Comparison of ENCODE assay signal across 15 cellular contexts in the genomic region with DNA sequence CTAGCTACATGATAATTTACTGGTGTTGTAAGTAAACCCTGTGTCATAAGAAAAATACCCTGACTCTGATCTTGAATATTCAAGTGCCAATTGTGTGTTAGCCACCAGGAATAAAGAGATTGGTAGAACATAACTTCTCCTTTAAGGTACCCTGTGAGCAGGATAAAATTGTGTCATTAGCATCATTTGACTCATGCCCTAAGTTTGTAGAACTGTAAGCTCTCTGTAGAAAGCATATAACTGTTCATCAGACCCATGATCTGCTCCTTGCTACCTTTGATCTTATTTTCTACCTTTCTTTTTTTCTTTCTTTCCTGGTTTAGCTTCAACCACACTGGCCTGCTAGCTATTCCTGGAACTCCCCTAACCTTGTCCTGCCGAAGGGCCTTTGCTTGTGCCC. TPM values are rescaled to one million over a fixed set of nuclear protein-coding genes. Genes with fewer than 3 reads are reported as not detected.
DNase-seq lines count a peak whose midpoint lies in the region; ATAC-seq, FAIRE-seq and TF ChIP-seq lines count a peak whose summit lies in the region.
"Had no signal": no experiment of that assay in that cellular context is flagged by ENCODE, and none has a peak within 500 bp of the region (broad histone marks: within the 10 kb centered on the region; RNA-seq: fewer than 3 reads in every experiment).

No MANE protein-coding gene starts in this region.

- in situ Hi-C loops in GM23248 (cut with MboI), result no loop called here

- H2AFZ ChIP-seq in GM23248 (no peak overlapping the region), astrocyte (ENCODE audit: low read depth, low read length) (no peak overlapping the region)
- H2AFZ ChIP-seq: PC-9 had no signal

- H3F3A ChIP-seq in GM23248 (ENCODE audit: insufficient read depth), result peaks cover 55% of the 10 kb centered on the region

- H3K27ac Mint-ChIP-seq in CD4-positive, alpha-beta memory T cell, result peak overlapping the region in 6 of 7 donors; percentile 36 to 89 (median 70)
- H3K27ac Mint-ChIP-seq in astrocyte (ENCODE audit: unreplicated experiment) (peak overlapping the region; percentile 1), nephron (peak overlapping the region; percentile 59 to 85 (median 70))

- no peaks in the 10 kb centered on the region for H3K9me3 Mint-ChIP-seq in CD4-positive, alpha-beta memory T cell
- H3K9me3 Mint-ChIP-seq in astrocyte (ENCODE audit: unreplicated experiment), result no peaks in the 10 kb centered on the region
- H3K9me3 Mint-ChIP-seq in nephron, result no peaks in the 10 kb centered on the region

- H3K4me2 ChIP-seq in GM23248 (ENCODE audit: unreplicated experiment) (peak overlapping the region; percentile 12), astrocyte (ENCODE audit: low read length) (no peak overlapping the region)
- H3K4me2 ChIP-seq: PC-9 had no signal

- no peaks in the 10 kb centered on the region for H3K9me3 ChIP-seq in CD4-positive, alpha-beta memory T cell (ENCODE audit: control insufficient read depth in 1 of 2, low read length in 2 of 2)
- no peaks in the 10 kb centered on the region for H3K9me3 ChIP-seq in GM23248 (ENCODE audit: low read depth)
- H3K9me3 ChIP-seq in astrocyte (ENCODE audit: insufficient read depth, low read depth, low read length), result no peaks in the 10 kb centered on the region
- H3K9me3 ChIP-seq: right atrium auricular region had no signal

- H3K36me3 ChIP-seq in CD4-positive, alpha-beta memory T cell (ENCODE audit: insufficient read depth, low read length), result peaks cover 65% of the 10 kb centered on the region
- peaks cover 72% of the 10 kb centered on the region for H3K36me3 ChIP-seq in GM23248 (ENCODE audit: low read depth)
- H3K36me3 ChIP-seq in astrocyte (ENCODE audit: insufficient read depth, low read length), result peaks cover 73% of the 10 kb centered on the region

- intact Hi-C loops in CD4-positive, alpha-beta memory T cell (cut with micrococcal nuclease), result no loop called here

- peaks cover 30 to 75% of the 10 kb centered on the region in 2 donors for H3K36me3 Mint-ChIP-seq in CD4-positive, alpha-beta memory T cell
- H3K36me3 Mint-ChIP-seq in astrocyte (ENCODE audit: low read depth, unreplicated experiment), result peaks cover 9% of the 10 kb centered on the region
- H3K36me3 Mint-ChIP-seq in nephron (ENCODE audit: low read depth), result peaks cover 62% of the 10 kb centered on the region

- H4K20me1 ChIP-seq in GM23248 (ENCODE audit: insufficient read depth) (0 out of 2 replicates have a peak, but pooled peaks cover 6% of the 10 kb centered on the region), astrocyte (ENCODE audit: insufficient read depth, low read length) (peaks cover 51% of the 10 kb centered on the region)

- H3K4me3 Mint-ChIP-seq in CD4-positive, alpha-beta memory T cell, result no peak overlapping the region
- H3K4me3 Mint-ChIP-seq in astrocyte (ENCODE audit: unreplicated experiment) (no peak overlapping the region), nephron (no peak overlapping the region)

- no peak overlapping the region for H3K27ac ChIP-seq in CD4-positive, alpha-beta memory T cell (ENCODE audit: low read depth, low read length)
- H3K27ac ChIP-seq in GM23248 (0 out of 2 replicates have a peak overlapping the region, but pooled peaks have one; percentile 16), astrocyte (ENCODE audit: low read depth, low read length) (no peak overlapping the region)
- H3K27ac ChIP-seq: PC-9, right atrium auricular region had no signal

- H3K79me2 ChIP-seq in GM23248 (ENCODE audit: insufficient read depth), result peaks cover 85% of the 10 kb centered on the region
- peaks cover 62% of the 10 kb centered on the region for H3K79me2 ChIP-seq in astrocyte (ENCODE audit: insufficient read depth, low read length)

- CTCF ChIA-PET in CD4-positive, alpha-beta memory T cell (lab: Charles Lee; ENCODE audit: partially characterized antibody), result no interaction called here

- no peak for ATAC-seq in HG02884 (IDR thresholded peaks at IDR 0.05; ENCODE audit: unreplicated experiment)

- no peak for TF ChIP-seq CTCF in astrocyte (IDR thresholded peaks at IDR 0.05; ENCODE audit: insufficient read depth, low read depth, low read length)
- no peak for TF ChIP-seq CTCF in nephron (IDR thresholded peaks at IDR 0.05; ENCODE audit: unreplicated experiment in 3 of 3)

- no peaks in the 10 kb centered on the region for H3K27me3 Mint-ChIP-seq in CD4-positive, alpha-beta memory T cell
- H3K27me3 Mint-ChIP-seq in astrocyte (ENCODE audit: low read depth, unreplicated experiment) (no peaks in the 10 kb centered on the region), nephron (ENCODE audit: low read depth) (no peaks in the 10 kb centered on the region)

- H3K4me1 ChIP-seq in CD4-positive, alpha-beta memory T cell (ENCODE audit: insufficient read depth, low read length), result no peaks in the 10 kb centered on the region
- H3K4me1 ChIP-seq in GM23248 (ENCODE audit: insufficient read depth) (peaks cover 53% of the 10 kb centered on the region), astrocyte (ENCODE audit: insufficient read depth, low read length) (peaks cover 36% of the 10 kb centered on the region)

- no peaks in the 10 kb centered on the region for H3K27me3 ChIP-seq in CD4-positive, alpha-beta memory T cell (ENCODE audit: insufficient read depth, low read length)
- H3K27me3 ChIP-seq in GM23248 (replicated peaks; ENCODE audit: insufficient read depth) (no peaks in the 10 kb centered on the region), astrocyte (ENCODE audit: insufficient read depth, low read length) (no peaks in the 10 kb centered on the region)
- H3K27me3 ChIP-seq: cardiac muscle cell, right atrium auricular region had no signal

- no peak for DNase-seq in CD4-positive, alpha-beta memory T cell
- peak; percentile 44 for DNase-seq in GM23248
- no peak for DNase-seq in astrocyte (ENCODE audit: low read depth)
- DNase-seq in pons (ENCODE audit: low spot score), result no peak
- DNase-seq in NCI-H2107 treated with DMSO at 0.1 percent for 48 hours (lab: John Stamatoyannopoulos, UW; ENCODE audit: unreplicated experiment), result no peak
- DNase-seq: islet precursor cell; NCI-H1694; NCI-H510A treated with DMSO at 0.1 percent for 48 hours; PC-9; stimulated activated CD4-positive, alpha-beta T cell treated with anti-CD3 and anti-CD28 coated beads, Interleukin-2, amount 100 ng/mL, for 24 hours; stimulated activated CD8-positive, alpha-beta memory T cell treated with anti-CD3 and anti-CD28 coated beads, Interleukin-4, amount 100 ng/mL, for 48 hours had no signal

- no peak overlapping the region for H3K4me3 ChIP-seq in CD4-positive, alpha-beta memory T cell (ENCODE audit: low read length in 2 of 2)
- no peak overlapping the region for H3K4me3 ChIP-seq in GM23248
- no peak overlapping the region for H3K4me3 ChIP-seq in astrocyte (ENCODE audit: insufficient read depth, low read depth, low read length)
- H3K4me3 ChIP-seq: cardiac muscle cell, PC-9, right atrium auricular region had no signal

- WGBS in GM23248 (ENCODE audit: low coverage in 1 of 2, low lambda C conversion rate in 2 of 2, missing lambda C conversion rate in 2 of 2), 2 experiments, result 100% methylated on average over 1 of the region's 1 CpG

- FAIRE-seq in astrocyte (lab: Jason Lieb, UNC), result no peak

- H3K4me1 Mint-ChIP-seq in CD4-positive, alpha-beta memory T cell, result peaks cover 10 to 25% (median 13%) of the 10 kb centered on the region in 4 donors
- H3K4me1 Mint-ChIP-seq in astrocyte (ENCODE audit: low read depth, unreplicated experiment) (peaks cover 33% of the 10 kb centered on the region), nephron (no peaks in the 10 kb centered on the region)

- POLR2A ChIA-PET in CD4-positive, alpha-beta memory T cell (lab: Charles Lee; ENCODE audit: partially characterized antibody), result no interaction called here

- no peak overlapping the region for H3K9ac ChIP-seq in GM23248
- H3K9ac ChIP-seq in astrocyte (ENCODE audit: low read length), result peak overlapping the region; percentile 0

- H3K9me2 ChIP-seq in GM23248 (ENCODE audit: insufficient read depth), result no peaks in the 10 kb centered on the region

RNA-seq across cellular contexts. Expression of a gene that starts 35.8 kb away (rescaled TPM):
- total RNA-seq in CD4-positive, alpha-beta memory T cell, result 10 to 100 TPM; 17.3 to 17.8 TPM
- 10 to 100 TPM; 16.4 to 19.5 TPM for polyA plus RNA-seq in CD4-positive, alpha-beta memory T cell
- total RNA-seq in GM23248 (2014; rRNA removed; shearing (Covaris generic)), result 18.2 and 19.1 TPM in 2 replicates
- polyA plus RNA-seq in GM23248 (2016; fragmentation: Nextera tagmentation; extraction: Ambion mirVana), result 33.7 and 34.4 TPM in 2 replicates
- 34.5 and 36.3 TPM in 2 replicates for total RNA-seq in astrocyte

RNA-seq across cellular contexts. Expression of a gene that starts 36.1 kb away (rescaled TPM):
- total RNA-seq in CD4-positive, alpha-beta memory T cell, result 100 to 1,000 TPM; 106 to 113 TPM
- polyA plus RNA-seq in CD4-positive, alpha-beta memory T cell, result 10 to 100 TPM; 52.9 to 81.3 TPM
- 214 and 216 TPM in 2 replicates for total RNA-seq in GM23248 (2014; rRNA removed; shearing (Covaris generic))
- polyA plus RNA-seq in GM23248 (2016; fragmentation: Nextera tagmentation; extraction: Ambion mirVana), result 120 and 134 TPM in 2 replicates
- 288 and 314 TPM in 2 replicates for total RNA-seq in astrocyte

RNA-seq across cellular contexts. Expression of a gene that starts 51.7 kb away (rescaled TPM):
- 100 to 1,000 TPM; 115 to 118 TPM for total RNA-seq in CD4-positive, alpha-beta memory T cell
- polyA plus RNA-seq in CD4-positive, alpha-beta memory T cell, result 10 to 100 TPM; 27.0 to 54.2 TPM
- total RNA-seq in GM23248 (2014; rRNA removed; shearing (Covaris generic)), result 343 and 439 TPM in 2 replicates
- polyA plus RNA-seq in GM23248 (2016; fragmentation: Nextera tagmentation; extraction: Ambion mirVana), result 162 and 169 TPM in 2 replicates
- 381 and 391 TPM in 2 replicates for total RNA-seq in astrocyte

Comparison
In these comparisons a context has a peak if more than half of its experiments do, and no peak if none do; other contexts are left out.
1. H3K27ac Mint-ChIP-seq: peak in every context shown above with its lines; median percentile 70 in CD4-positive, alpha-beta memory T cell; 70 in nephron; 1 in astrocyte.